In genomic region chr20:41046716-41047115, GRCh38 we compare ENCODE assay signal across 12 cellular contexts. TPM values are rescaled to one million over a fixed set of nuclear protein-coding genes. Genes with fewer than 3 reads are reported as not detected.
DNase-seq lines count a peak whose midpoint lies in the region; ATAC-seq, FAIRE-seq and TF ChIP-seq lines count a peak whose summit lies in the region.
"Had no signal": no experiment of that assay in that cellular context is flagged by ENCODE, and none has a peak within 500 bp of the region (broad histone marks: within the 10 kb centered on the region; RNA-seq: fewer than 3 reads in every experiment).

No MANE protein-coding gene starts in this region.

- H3K27me3 ChIP-seq in GM23338 (ENCODE audit: insufficient read depth) (no peaks in the 10 kb centered on the region), keratinocyte (ENCODE audit: control insufficient read depth, extremely low read depth, insufficient read depth, low read length) (no peaks in the 10 kb centered on the region)

- intact Hi-C loops in activated CD4-positive, alpha-beta memory T cell treated with anti-CD3 and anti-CD28 coated beads for 36 hours (cut with micrococcal nuclease): loop anchor here (1.0 to 5.0 kb wide), 5 partner anchors 7 to 111 kb away; partner anchors contain the start of gene TOP1

- H3K9me3 ChIP-seq in A549 (no peaks in the 10 kb centered on the region), keratinocyte (ENCODE audit: control insufficient read depth, low read depth, low read length) (no peaks in the 10 kb centered on the region)

- TF ChIP-seq RAD21 in A549 (conservative IDR thresholded peaks at IDR 0.05 in 1 of 2, IDR thresholded peaks at IDR 0.05 in 1 of 2): no peak

- H3K9me1 ChIP-seq in keratinocyte (ENCODE audit: control insufficient read depth, extremely low read depth, insufficient read depth, low read length): peaks cover 9% of the 10 kb centered on the region

- peaks cover 7% of the 10 kb centered on the region for H3K27me3 Mint-ChIP-seq in GM23338 (ENCODE audit: insufficient read depth, low read depth, poor library complexity)
- H3K27me3 Mint-ChIP-seq in activated CD4-positive, alpha-beta memory T cell treated with anti-CD3 and anti-CD28 coated beads for 36 hours: no peaks in the 10 kb centered on the region

- DNase-seq in A549 (ENCODE audit: low read depth in 1 of 2, low spot score in 1 of 2) (no peak), GM23338 (ENCODE audit: low spot score) (no peak), keratinocyte (ENCODE audit: low read depth, low spot score) (no peak), ureter (ENCODE audit: low spot score) (no peak), islet precursor cell (no peak)
- DNase-seq in activated CD4-positive, alpha-beta memory T cell treated with anti-CD3 and anti-CD28 coated beads for 36 hours: peak; percentile 27
- DNase-seq: Kasumi-1; stimulated activated CD4-positive, alpha-beta T cell treated with anti-CD3 and anti-CD28 coated beads, Interleukin-2, amount 100 ng/mL, for 24 hours had no signal

- H3K9me2 ChIP-seq in GM23338 (ENCODE audit: insufficient read depth): no peaks in the 10 kb centered on the region

- H3F3A ChIP-seq in GM23338 (replicated peaks; ENCODE audit: low read depth): no peaks in the 10 kb centered on the region

- peaks cover 71% of the 10 kb centered on the region for H3K4me1 Mint-ChIP-seq in GM23338
- H3K4me1 Mint-ChIP-seq in activated CD4-positive, alpha-beta memory T cell treated with anti-CD3 and anti-CD28 coated beads for 36 hours (ENCODE audit: low read depth): peaks cover 92% of the 10 kb centered on the region

- no peak overlapping the region for H3K9ac ChIP-seq in keratinocyte (ENCODE audit: control insufficient read depth, extremely low read depth, insufficient read depth, low read length)

- TF ChIP-seq CTCF in A549 (IDR thresholded peaks at IDR 0.05) (no peak), GM23338 (conservative IDR thresholded peaks at IDR 0.05; ENCODE audit: low read depth in 2 of 2) (no peak), keratinocyte (optimal IDR thresholded peaks at IDR 0.05 in 1 of 3, IDR thresholded peaks at IDR 0.05 in 1 of 3, conservative IDR thresholded peaks at IDR 0.05 in 1 of 3; ENCODE audit: extremely low read depth in 1 of 3, insufficient read depth in 2 of 3, low read length in 3 of 3) (no peak)

- dilution Hi-C loops in keratinocyte (cut with MboI; ENCODE audit: extremely low pct_ligation_motif_present, low sequenced_read_pairs): no loop called here

- POLR2A ChIA-PET in A549 (lab: Yijun Ruan, JAX): no interaction called here
- POLR2A ChIA-PET in activated CD4-positive, alpha-beta memory T cell treated with anti-CD3 and anti-CD28 coated beads for 36 hours (lab: Charles Lee): interaction anchor here (1.5 to 2.1 kb wide), 2 partner anchors 13 to 15 kb away, joined by 5 to 6 read pairs; no protein-coding TSS in a partner anchor

- H3K4me1 ChIP-seq in A549 (peaks cover 58% of the 10 kb centered on the region), GM23338 (ENCODE audit: insufficient read depth) (peaks cover 56% of the 10 kb centered on the region), keratinocyte (ENCODE audit: control insufficient read depth, extremely low read depth, insufficient read depth, low read length) (peaks cover 47% of the 10 kb centered on the region)

- TF ChIP-seq EP300 in A549 (IDR thresholded peaks at IDR 0.05): no peak

- H3K4me3 Mint-ChIP-seq in GM23338: no peak overlapping the region
- H3K4me3 Mint-ChIP-seq in activated CD4-positive, alpha-beta memory T cell treated with anti-CD3 and anti-CD28 coated beads for 36 hours: no peak overlapping the region

- no peak overlapping the region for H3K27ac Mint-ChIP-seq in GM23338
- peak overlapping the region; percentile 87 for H3K27ac Mint-ChIP-seq in activated CD4-positive, alpha-beta memory T cell treated with anti-CD3 and anti-CD28 coated beads for 36 hours

- peaks cover 67% of the 10 kb centered on the region for H4K20me1 ChIP-seq in GM23338 (replicated peaks; ENCODE audit: insufficient read depth)
- peaks cover 17% of the 10 kb centered on the region for H4K20me1 ChIP-seq in keratinocyte (ENCODE audit: control insufficient read depth, extremely low read depth, insufficient read depth, low read length)

- H3K36me3 ChIP-seq in GM23338 (ENCODE audit: insufficient read depth) (no peaks in the 10 kb centered on the region), keratinocyte (ENCODE audit: control insufficient read depth in 2 of 2, extremely low read depth in 1 of 2, insufficient read depth in 2 of 2, low read length in 2 of 2) (peaks cover 0 to 12% of the 10 kb centered on the region in 2 experiments)

- peaks cover 99% of the 10 kb centered on the region for H3K79me2 ChIP-seq in GM23338 (replicated peaks; ENCODE audit: insufficient read depth)
- peaks cover 97% of the 10 kb centered on the region for H3K79me2 ChIP-seq in keratinocyte (ENCODE audit: control insufficient read depth, insufficient read depth, low read length)

- peaks cover 3% of the 10 kb centered on the region; the same call in 1 of the 3 replicates for H3K36me3 Mint-ChIP-seq in GM23338 (ENCODE audit: low read depth)
- peaks cover 5% of the 10 kb centered on the region for H3K36me3 Mint-ChIP-seq in activated CD4-positive, alpha-beta memory T cell treated with anti-CD3 and anti-CD28 coated beads for 36 hours

- no peak for TF ChIP-seq POLR2A in A549 (IDR thresholded peaks at IDR 0.05; ENCODE audit: low read length)

- H3K4me2 ChIP-seq in A549: peak overlapping the region; percentile 67; the same call in 2 of the 3 replicates
- H3K4me2 ChIP-seq in GM23338: peak overlapping the region; percentile 69
- peak overlapping the region; percentile 84 for H3K4me2 ChIP-seq in keratinocyte (ENCODE audit: control insufficient read depth, extremely low read depth, insufficient read depth, low read depth, low read length)

- H3K27ac ChIP-seq in A549 (no peak overlapping the region), GM23338 (ENCODE audit: low read depth) (no peak overlapping the region), keratinocyte (ENCODE audit: control insufficient read depth, insufficient read depth, low read length) (no peak overlapping the region)

- CTCF ChIA-PET in A549 (lab: Yijun Ruan, JAX): interaction anchor here (0.7 to 3.6 kb wide), 5 partner anchors 11 to 294 kb away, joined by 4 to 20 read pairs (median 6); partner anchors contain the start of gene LPIN3
- CTCF ChIA-PET in activated CD4-positive, alpha-beta memory T cell treated with anti-CD3 and anti-CD28 coated beads for 36 hours (lab: Charles Lee): interaction anchor here (1.0 to 2.7 kb wide), 6 partner anchors 9 to 77 kb away, joined by 3 to 20 read pairs (median 4); no protein-coding TSS in a partner anchor

- no peak overlapping the region for H3K4me3 ChIP-seq in A549
- no peak overlapping the region for H3K4me3 ChIP-seq in GM23338
- no peak overlapping the region for H3K4me3 ChIP-seq in keratinocyte (ENCODE audit: control insufficient read depth in 2 of 3, extremely low read depth in 1 of 3, insufficient read depth in 2 of 3, low read depth in 1 of 3, low read length in 3 of 3)

- 81% methylated on average over 2 of the region's 2 CpGs for WGBS in A549 (ENCODE audit: missing lambda C conversion rate)

- no peak overlapping the region for H2AFZ ChIP-seq in GM23338
- no peak overlapping the region for H2AFZ ChIP-seq in keratinocyte (ENCODE audit: control insufficient read depth, low read length)

- ATAC-seq in A549 (no peak), GM23338 (no peak), HG03342 (IDR thresholded peaks at IDR 0.05; ENCODE audit: unreplicated experiment) (no peak), GM21619 (IDR thresholded peaks at IDR 0.05; ENCODE audit: unreplicated experiment) (no peak)

- no peaks in the 10 kb centered on the region for H3K9me3 Mint-ChIP-seq in GM23338
- no peaks in the 10 kb centered on the region for H3K9me3 Mint-ChIP-seq in activated CD4-positive, alpha-beta memory T cell treated with anti-CD3 and anti-CD28 coated beads for 36 hours

- FAIRE-seq in A549 (lab: Jason Lieb, UNC): no peak
- no peak for FAIRE-seq in keratinocyte (lab: Jason Lieb, UNC)
- FAIRE-seq: D721Med, endothelial cell of umbilical vein had no signal

TF ChIP-seq in A549, 52 proteins besides CTCF, POLR2A, EP300 and RAD21:
- TF ChIP-seq MAX (IDR thresholded peaks at IDR 0.05): no peak

TF ChIP-seq in GM23338, 12 proteins besides CTCF, POLR2A, EP300 and RAD21 (continues in another document):
- TF ChIP-seq ETS1 (IDR thresholded peaks at IDR 0.05): no peak
- TF ChIP-seq EZH2 (IDR thresholded peaks at IDR 0.05; ENCODE audit: low read depth, unreplicated experiment): no peak
- no peak for TF ChIP-seq EZH2phosphoT487 (IDR thresholded peaks at IDR 0.05; ENCODE audit: unreplicated experiment)
- TF ChIP-seq ZNF114 (CRISPR knock-in tag; IDR thresholded peaks at IDR 0.05): no peak
- no peak for TF ChIP-seq ZNF331 (CRISPR knock-in tag; IDR thresholded peaks at IDR 0.05; ENCODE audit: low read depth)
- no peak for TF ChIP-seq JUNB (IDR thresholded peaks at IDR 0.05; ENCODE audit: unreplicated experiment)

RNA-seq across cellular contexts. Expression of gene TOP1, which starts 18.1 kb away (rescaled TPM):
- polyA plus RNA-seq in A549 (2011; rRNA removed) (20.8 and 28.3 TPM in 2 replicates), A549 (2017; fragmentation: RNase III; extraction: RNeasy Plus Mini Kit Qiagen cat#74134 plus additional on column Dnase treatment) (68.0 to 73.7 TPM (median 70.6 TPM) in 3 replicates), GM23338 (2016; fragmentation: Nextera tagmentation; extraction: Ambion mirVana) (101 and 102 TPM in 2 replicates), keratinocyte (13.8 to 25.2 TPM (median 20.4 TPM) in 3 replicates)
- polyA plus RNA-seq in A549 (2012; cell fraction: cytosol; rRNA removed): 6.5 and 6.9 TPM in 2 replicates
- 7.5 and 10.8 TPM in 2 replicates for polyA plus RNA-seq in A549 (2012; cell fraction: nucleus; rRNA removed)
- 13.2 and 15.6 TPM in 2 replicates for polyA minus RNA-seq in A549 (2011; rRNA and poly(A)+ RNA removed)
- total RNA-seq in GM23338 (2014; rRNA removed; shearing (Covaris generic)): 57.4 and 62.4 TPM in 2 replicates
- total RNA-seq in activated CD4-positive, alpha-beta memory T cell treated with anti-CD3 and anti-CD28 coated beads for 36 hours: 100 to 1,000 TPM; 128 TPM
- 249 TPM for polyA plus RNA-seq in keratinocyte (2011; ENCODE audit: low read depth)
- 15.7 and 22.8 TPM in 2 replicates for polyA plus RNA-seq in keratinocyte (2011; cell fraction: cytosol; rRNA removed)
- polyA plus RNA-seq in keratinocyte (2011; cell fraction: nucleus; rRNA removed): 30.5 and 40.4 TPM in 2 replicates
- polyA plus RNA-seq in keratinocyte (2012; ENCODE audit: low replicate concordance): 58.4 and 64.0 TPM in 2 replicates
- polyA minus RNA-seq in keratinocyte: 7.4 to 27.4 TPM (median 7.8 TPM) in 3 replicates
- polyA minus RNA-seq in keratinocyte (2011; cell fraction: cytosol; rRNA and poly(A)+ RNA removed): 16.5 TPM
- 14.8 and 40.6 TPM in 2 replicates for polyA minus RNA-seq in keratinocyte (2011; cell fraction: nucleus; rRNA and poly(A)+ RNA removed)
- total RNA-seq in ureter: 54.5 TPM
